ENCODE assay signal across 26 cellular contexts in the genomic region with DNA sequence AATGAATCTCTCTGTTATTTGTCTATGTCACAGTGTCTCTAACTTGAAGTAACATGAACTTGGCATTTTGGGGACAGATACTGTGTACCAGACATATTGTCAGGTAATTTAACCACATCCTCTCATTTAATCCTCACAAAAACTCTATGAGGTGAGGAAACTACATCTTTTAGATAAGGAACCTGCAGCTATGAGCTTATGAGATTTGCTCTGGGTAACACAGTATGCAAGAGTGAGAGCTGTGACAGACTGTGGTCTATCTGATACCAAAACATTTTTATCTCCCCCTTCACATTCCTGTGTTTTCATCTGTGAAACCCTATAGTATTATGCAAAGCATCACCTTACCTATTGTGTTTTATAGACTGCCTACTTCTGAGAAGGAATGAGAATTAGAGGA. TPM values are rescaled to one million over a fixed set of nuclear protein-coding genes. Genes with fewer than 3 reads are reported as not detected.
A peak's percentile ranks its signal among the peaks of the same experiment; 100 is the strongest.
DNase-seq lines count a peak whose midpoint lies in the region; ATAC-seq and TF ChIP-seq lines count a peak whose summit lies in the region.
"Had no signal": no experiment of that assay in that cellular context is flagged by ENCODE, and none has a peak within 500 bp of the region (broad histone marks: within the 10 kb centered on the region; RNA-seq: fewer than 3 reads in every experiment).

No MANE protein-coding gene starts in this region.

- no peak overlapping the region for H2BK5ac ChIP-seq in mesendoderm (ENCODE audit: low read length)

- CTCF ChIA-PET in HCT116 (lab: Charles Lee), result interaction anchor here (1.6 kb wide), 1 partner anchor 18 kb away, joined by 3 read pairs; no protein-coding TSS in a partner anchor

- H2BK15ac ChIP-seq in mesendoderm (replicated peaks; ENCODE audit: low read depth), result no peak overlapping the region

- RAD21 ChIA-PET in HCT116 (lab: Charles Lee; ENCODE audit: low non-redundant PET in 1 of 2, low total read pairs in 2 of 2, uncharacterized antibody in 2 of 2, unreplicated experiment in 2 of 2), result no interaction called here

- no peak overlapping the region for H3K9ac ChIP-seq in HCT116 (ENCODE audit: low read length)
- H3K9ac ChIP-seq in mesendoderm (ENCODE audit: low read length), result no peak overlapping the region
- H3K9ac ChIP-seq: SK-N-SH had no signal

- H3K27me3 ChIP-seq in HCT116 (ENCODE audit: insufficient read depth, low read length) (no peaks in the 10 kb centered on the region), RWPE2 (ENCODE audit: insufficient read depth, poor library complexity, severe bottlenecking) (no peaks in the 10 kb centered on the region), mesendoderm (ENCODE audit: insufficient read depth, low read length, poor library complexity) (no peaks in the 10 kb centered on the region), body of pancreas (no peaks in the 10 kb centered on the region)
- H3K27me3 ChIP-seq: ascending aorta, right atrium auricular region, suprapubic skin, upper lobe of right lung had no signal

- intact Hi-C loops in HCT116 (cut with micrococcal nuclease) (loop anchor here (5.0 kb wide), 1 partner anchor 235 kb away; no protein-coding TSS in a partner anchor), body of pancreas (cut with DNase I) (no loop called here), head of caudate nucleus (cut with DNase I) (no loop called here)

- peaks cover 17 to 42% of the 10 kb centered on the region in 2 experiments; a peak in 3 of 4 replicates for H3K4me1 ChIP-seq in HCT116 (ENCODE audit: control insufficient read depth in 1 of 2, insufficient read depth in 2 of 2, low read length in 2 of 2)
- peaks cover 17% of the 10 kb centered on the region for H3K4me1 ChIP-seq in RWPE2 (ENCODE audit: insufficient read depth, poor library complexity, severe bottlenecking)
- H3K4me1 ChIP-seq in mesendoderm (ENCODE audit: control insufficient read depth, low read depth, low read length), result no peaks in the 10 kb centered on the region
- no peaks in the 10 kb centered on the region for H3K4me1 ChIP-seq in body of pancreas
- H3K4me1 ChIP-seq: ascending aorta, left ventricle myocardium inferior, right atrium auricular region, suprapubic skin, upper lobe of right lung had no signal

- H4K5ac ChIP-seq in mesendoderm (ENCODE audit: low read length), result no peak overlapping the region

- no peak overlapping the region for H3K23ac ChIP-seq in mesendoderm (ENCODE audit: low read length)

- no peak overlapping the region for H3K18ac ChIP-seq in mesendoderm (ENCODE audit: low read length)

- peak overlapping the region; percentile 6 for H2AFZ ChIP-seq in HCT116 (ENCODE audit: low read depth, low read length, poor library complexity, severe bottlenecking)
- H2AFZ ChIP-seq: PC-9 had no signal

- H3K9me3 ChIP-seq in HCT116 (ENCODE audit: control insufficient read depth in 1 of 2, insufficient read depth in 1 of 2, low read depth in 1 of 2, low read length in 2 of 2) (no peaks in the 10 kb centered on the region), RWPE2 (ENCODE audit: severe bottlenecking) (no peaks in the 10 kb centered on the region), body of pancreas (no peaks in the 10 kb centered on the region)
- H3K9me3 ChIP-seq: ascending aorta, left ventricle myocardium inferior, right atrium auricular region, SK-N-SH, suprapubic skin, upper lobe of right lung had no signal

- no peak for TF ChIP-seq RAD21 in HCT116 (IDR thresholded peaks at IDR 0.05; ENCODE audit: low read depth)

- TF ChIP-seq POLR2A in HCT116 (IDR thresholded peaks at IDR 0.05; ENCODE audit: borderline replicate concordance, extremely low read depth, insufficient read depth, insufficient read length) (no peak), body of pancreas (IDR thresholded peaks at IDR 0.05) (no peak)

- BruUV-seq in HCT116 (replicated peaks; lab: Mats Ljungman, UMichigan), result no TSS peak

- H3K79me2 ChIP-seq in HCT116 (ENCODE audit: insufficient read depth, low read length), result no peaks in the 10 kb centered on the region
- H3K79me2 ChIP-seq in mesendoderm (ENCODE audit: control insufficient read depth, insufficient read depth, low read length), result no peaks in the 10 kb centered on the region

- TF ChIP-seq CTCF in HCT116 (IDR thresholded peaks at IDR 0.05 in 2 of 3, conservative IDR thresholded peaks at IDR 0.05 in 1 of 3; ENCODE audit: borderline replicate concordance in 1 of 3, insufficient read depth in 1 of 3, low read depth in 2 of 3, low read length in 2 of 3) (no peak), RWPE2 (IDR thresholded peaks at IDR 0.05; ENCODE audit: poor library complexity, severe bottlenecking) (no peak), body of pancreas (IDR thresholded peaks at IDR 0.05) (no peak)

- ATAC-seq in HCT116 (no peak), RWPE2 (ENCODE audit: low read depth) (no peak), body of pancreas (no peak), GM19324 (IDR thresholded peaks at IDR 0.05; ENCODE audit: low FRiP score, unreplicated experiment) (no peak)
- ATAC-seq: effector memory CD8-positive, alpha-beta T cell; Right ventricle myocardium inferior had no signal

- POLR2A ChIA-PET in HCT116 (lab: Charles Lee), result interaction anchor here (1.1 to 1.8 kb wide), 4 partner anchors 16 to 147 kb away, joined by 3 to 5 read pairs (median 4); no protein-coding TSS in a partner anchor

- H3K4ac ChIP-seq in mesendoderm (ENCODE audit: low read depth, low read length), result no peak overlapping the region

- peak; percentile 5 for DNase-seq in NCI-H510A treated with DMSO at 0.1 percent for 48 hours (lab: John Stamatoyannopoulos, UW)
- DNase-seq in NCI-H510A (lab: John Stamatoyannopoulos, UW), result no peak
- DNase-seq in HCT116 (ENCODE audit: low read depth, low spot score), result no peak
- DNase-seq in RWPE2 (ENCODE audit: low spot score), result no peak
- DNase-seq in mesendoderm, result peak; percentile 45
- DNase-seq in body of pancreas, result no peak
- DNase-seq in head of caudate nucleus, result no peak
- DNase-seq: effector memory CD8-positive, alpha-beta T cell; glutamatergic neuron; H9; left ventricle myocardium inferior; NCI-H146; posterior cingulate gyrus; SK-N-SH; stimulated activated CD4-positive, alpha-beta T cell treated with anti-CD3 and anti-CD28 coated beads, Interleukin-1b, Interleukin-23, amount 100 ng/mL, for 48 hours; stimulated activated naive CD4-positive, alpha-beta T cell treated with Interleukin-2 at 50 U/mL for 16 hours; upper lobe of right lung had no signal

- H3K56ac ChIP-seq in mesendoderm (ENCODE audit: low read length), result no peak overlapping the region

- H4K8ac ChIP-seq in mesendoderm (ENCODE audit: low read depth, low read length), result no peak overlapping the region

- H2BK120ac ChIP-seq in mesendoderm (ENCODE audit: low read depth, low read length), result no peak overlapping the region

- no peak overlapping the region for H3K27ac ChIP-seq in HCT116 (ENCODE audit: low read depth, low read length)
- H3K27ac ChIP-seq in RWPE2 (ENCODE audit: poor library complexity, severe bottlenecking), result peak overlapping the region; percentile 26
- H3K27ac ChIP-seq in mesendoderm (ENCODE audit: low read depth, low read length), result no peak overlapping the region
- H3K27ac ChIP-seq in body of pancreas, result no peak overlapping the region
- H3K27ac ChIP-seq: ascending aorta, left ventricle myocardium inferior, PC-9, right atrium auricular region, suprapubic skin, upper lobe of right lung had no signal

- H4K20me1 ChIP-seq in HCT116 (ENCODE audit: insufficient read depth), result no peaks in the 10 kb centered on the region

- H2AK5ac ChIP-seq in mesendoderm (ENCODE audit: low read length), result no peak overlapping the region

- no peaks in the 10 kb centered on the region for H3K79me1 ChIP-seq in mesendoderm (ENCODE audit: low read length)

- no peaks in the 10 kb centered on the region for H3K9me2 ChIP-seq in HCT116 (ENCODE audit: insufficient read depth)
- H3K9me2 ChIP-seq: SK-N-SH had no signal

- no peaks in the 10 kb centered on the region for H3K36me3 ChIP-seq in HCT116 (ENCODE audit: control insufficient read depth in 1 of 2, insufficient read depth in 2 of 2, low read length in 2 of 2)
- no peaks in the 10 kb centered on the region for H3K36me3 ChIP-seq in RWPE2 (ENCODE audit: low read depth)
- no peaks in the 10 kb centered on the region for H3K36me3 ChIP-seq in mesendoderm (ENCODE audit: control insufficient read depth, insufficient read depth, low read length)
- H3K36me3 ChIP-seq in body of pancreas (replicated peaks in 1 of 2; ENCODE audit: insufficient read depth in 1 of 2, low read depth in 2 of 2), result no peaks in the 10 kb centered on the region
- H3K36me3 ChIP-seq: ascending aorta, left ventricle myocardium inferior, right atrium auricular region, suprapubic skin, upper lobe of right lung had no signal

- no peak overlapping the region; the same call in 1 of the 2 replicates for H3K4me2 ChIP-seq in HCT116 (ENCODE audit: low read length)
- H3K4me2 ChIP-seq in mesendoderm (ENCODE audit: low read length), result no peak overlapping the region
- H3K4me2 ChIP-seq: SK-N-SH had no signal

- H3K4me3 ChIP-seq in HCT116 (replicated peaks in 1 of 2; ENCODE audit: low read depth in 1 of 2, low read length in 2 of 2), result no peak overlapping the region
- no peak overlapping the region for H3K4me3 ChIP-seq in RWPE2 (ENCODE audit: severe bottlenecking)
- H3K4me3 ChIP-seq in mesendoderm (ENCODE audit: low read length), result no peak overlapping the region
- no peak overlapping the region for H3K4me3 ChIP-seq in body of pancreas
- H3K4me3 ChIP-seq: ascending aorta, left ventricle myocardium inferior, PC-9, right atrium auricular region, suprapubic skin, upper lobe of right lung had no signal

TF ChIP-seq in HCT116, 20 proteins besides CTCF, POLR2A, EP300 and RAD21 (continues in another document):
- TF ChIP-seq SP1 (IDR thresholded peaks at IDR 0.05; ENCODE audit: low read depth) (no peak), EZH2 (IDR thresholded peaks at IDR 0.05) (no peak), EZH2phosphoT487 (IDR thresholded peaks at IDR 0.05; ENCODE audit: borderline replicate concordance) (no peak)

RNA-seq across cellular contexts. Expression of a gene that starts 58.4 kb away (rescaled TPM):
- 134 TPM for total RNA-seq in HCT116 (2021; ENCODE audit: unreplicated experiment)
- polyA plus RNA-seq in HCT116 (2012), result 108 and 124 TPM in 2 replicates
- polyA plus RNA-seq in mesendoderm (2013, experiment 1 of 2), result 1.2 TPM
- polyA plus RNA-seq in mesendoderm (2013, experiment 2 of 2), result 1.2 TPM
- total RNA-seq in body of pancreas, result under 1 TPM; 0.78 to 0.99 TPM
- total RNA-seq: A172; activated CD8-positive, alpha-beta memory T cell treated with anti-CD3 and anti-CD28 coated beads for 36 hours; Daoy had no signal
- polyA plus RNA-seq: SK-N-SH had no signal

Comparison
In these comparisons a context has a peak if more than half of its experiments do, and no peak if none do; other contexts are left out.
1. DNase-seq: peak in NCI-H510A treated with DMSO at 0.1 percent for 48 hours (single experiment) and mesendoderm (single experiment); none in NCI-H510A (single experiment), HCT116 (single experiment), RWPE2 (single experiment), body of pancreas (0 of 4) and head of caudate nucleus (0 of 42).
2. RNA of a gene that starts 58.4 kb away (total RNA-seq): 134 TPM in HCT116 (single experiment); 0.78 to 0.99 TPM in body of pancreas; every median in the first group is over 10 times any median in the second.